ENCODE assay signal across 22 cellular contexts in genomic region chrY:14248878-14249576, GRCh38.
DNase-seq lines count a peak whose midpoint lies in the region; ATAC-seq lines count a peak whose summit lies in the region.
"Had no signal": no experiment of that assay in that cellular context is flagged by ENCODE, and none has a peak within 500 bp of the region (broad histone marks: within the 10 kb centered on the region; RNA-seq: fewer than 3 reads in every experiment).

No MANE protein-coding gene starts in this region.

- in situ Hi-C loops in Caki2 (cut with HindIII; ENCODE audit: low pct_unique_long_range_greater_than_20kb, low sequenced_read_pairs) = no loop called here

- H3K4me1 Mint-ChIP-seq in central memory CD8-positive, alpha-beta T cell = peaks cover 15% of the 10 kb centered on the region

- H3K4me3 Mint-ChIP-seq in central memory CD8-positive, alpha-beta T cell = no peak overlapping the region
- H3K4me3 Mint-ChIP-seq: CD4-positive, alpha-beta T cell had no signal

- no peaks in the 10 kb centered on the region for H3K27me3 Mint-ChIP-seq in central memory CD8-positive, alpha-beta T cell
- H3K27me3 Mint-ChIP-seq: CD4-positive, alpha-beta T cell had no signal

- ATAC-seq in GM19452 (IDR thresholded peaks at IDR 0.05; ENCODE audit: unreplicated experiment) = peak; percentile 61
- peak; percentile 78 for ATAC-seq in HG02759 (IDR thresholded peaks at IDR 0.05; ENCODE audit: unreplicated experiment)
- peak; percentile 78 for ATAC-seq in central memory CD8-positive, alpha-beta T cell (replicated peaks; ENCODE audit: extremely low read depth, poor library complexity, severe bottlenecking)
- ATAC-seq: Panc1 had no signal

- peak overlapping the region; percentile 69 for H3K27ac Mint-ChIP-seq in central memory CD8-positive, alpha-beta T cell (ENCODE audit: low read depth)
- H3K27ac Mint-ChIP-seq: CD4-positive, alpha-beta T cell had no signal

- DNase-seq in Caki2 (ENCODE audit: low read depth) (peak; percentile 12), DMS53 treated with DMSO at 0.1 percent for 48 hours (lab: John Stamatoyannopoulos, UW; ENCODE audit: unreplicated experiment) (no peak), cortex of kidney (lab: John Stamatoyannopoulos, UW) (no peak), amniotic stem cell (lab: John Stamatoyannopoulos, UW) (no peak)
- DNase-seq in central memory CD8-positive, alpha-beta T cell (ENCODE audit: low spot score in 2 of 2) = no peak
- DNase-seq: BE2C; Caco-2; CD4-positive, alpha-beta T cell; DMS53; IMR-90; Karpas-422; MG63; NCI-H1048; NCI-H146; NCI-H2029 treated with DMSO at 0.1 percent for 48 hours; NCI-H2171 treated with DMSO at 0.1 percent for 48 hours; NCI-H446; SJCRH30; T-helper 2 cell had no signal

- H3K36me3 Mint-ChIP-seq in central memory CD8-positive, alpha-beta T cell (ENCODE audit: insufficient read depth) = peaks cover 1% of the 10 kb centered on the region

- no peaks in the 10 kb centered on the region for H3K9me3 Mint-ChIP-seq in central memory CD8-positive, alpha-beta T cell
- H3K9me3 Mint-ChIP-seq: CD4-positive, alpha-beta T cell had no signal
